In genomic region chrX:40104649-40105015, GRCh38 we compare ENCODE assay signal across 8 cellular contexts. TPM values are rescaled to one million over a fixed set of nuclear protein-coding genes. Genes with fewer than 3 reads are reported as not detected.
DNase-seq lines count a peak whose midpoint lies in the region; ATAC-seq, FAIRE-seq and TF ChIP-seq lines count a peak whose summit lies in the region.

No MANE protein-coding gene starts in this region.

- H3K27ac ChIP-seq in DND-41 (ENCODE audit: low read length) (no peak overlapping the region), endothelial cell of umbilical vein (ENCODE audit: insufficient read depth, low read depth, low read length) (peak overlapping the region; percentile 27)

- H3K36me3 Mint-ChIP-seq in nephron (ENCODE audit: low read depth) = no peaks in the 10 kb centered on the region

- H3K79me2 ChIP-seq in DND-41 (ENCODE audit: insufficient read depth, low read length) (peaks cover 61% of the 10 kb centered on the region), endothelial cell of umbilical vein (ENCODE audit: control insufficient read depth, insufficient read depth, low read length) (no peaks in the 10 kb centered on the region)

- TF ChIP-seq CTCF in DND-41 (IDR thresholded peaks at IDR 0.05; ENCODE audit: borderline replicate concordance, extremely low read depth, low read length, poor library complexity, severe bottlenecking) = no peak
- no peak for TF ChIP-seq CTCF in endothelial cell of umbilical vein (IDR thresholded peaks at IDR 0.05; ENCODE audit: extremely low read depth in 1 of 2, insufficient read depth in 1 of 2, low read depth in 1 of 2, low read length in 2 of 2)
- no peak for TF ChIP-seq CTCF in nephron (IDR thresholded peaks at IDR 0.05; ENCODE audit: unreplicated experiment in 3 of 3)

- H3K27me3 Mint-ChIP-seq in nephron (ENCODE audit: low read depth) = peaks cover 11% of the 10 kb centered on the region

- peaks cover 7% of the 10 kb centered on the region for H3K9me3 Mint-ChIP-seq in nephron

- peak overlapping the region; percentile 58 to 81 (median 74) for H3K4me3 Mint-ChIP-seq in nephron

- no peaks in the 10 kb centered on the region for H3K9me1 ChIP-seq in endothelial cell of umbilical vein (replicated peaks; ENCODE audit: control insufficient read depth, extremely low read depth, insufficient read depth, low read length)

- FAIRE-seq in endothelial cell of umbilical vein (lab: Jason Lieb, UNC) = peak; percentile 15

- H3K4me3 ChIP-seq in DND-41 (ENCODE audit: low read depth in 1 of 2, low read length in 2 of 2) = peak overlapping the region in 1 of 2 experiments; percentile 73; a peak in 3 of 4 replicates
- peak overlapping the region in 2 of 3 experiments; percentile 3 to 40 for H3K4me3 ChIP-seq in endothelial cell of umbilical vein (replicated peaks in 1 of 3; ENCODE audit: insufficient read depth in 1 of 3, low read depth in 1 of 3, low read length in 3 of 3)

- CTCF ChIA-PET in endothelial cell of umbilical vein (lab: Charles Lee) = interaction anchor here (1.5 kb wide), 1 partner anchor 163 kb away, joined by 4 read pairs; no protein-coding TSS in a partner anchor

- dilution Hi-C loops in endothelial cell of umbilical vein (cut with MboI; ENCODE audit: extremely low pct_ligation_motif_present, low sequenced_read_pairs) = no loop called here

- POLR2A ChIA-PET in endothelial cell of umbilical vein (lab: Charles Lee) = no interaction called here

- no peak for TF ChIP-seq POLR2A in endothelial cell of umbilical vein (IDR thresholded peaks at IDR 0.05; ENCODE audit: low read depth, low read length)

- H3K4me2 ChIP-seq in DND-41 (ENCODE audit: insufficient read depth, low read length) (peak overlapping the region; percentile 72), endothelial cell of umbilical vein (ENCODE audit: insufficient read depth, low read length) (peak overlapping the region; percentile 38)

- intact Hi-C loops in endothelial cell of umbilical vein (cut with micrococcal nuclease) = loop anchor here (5.0 kb wide), 4 partner anchors 143 to 347 kb away; no protein-coding TSS in a partner anchor

- H3K4me1 Mint-ChIP-seq in nephron = peaks cover 33% of the 10 kb centered on the region

- BruUV-seq in endothelial cell of umbilical vein (replicated peaks; lab: Mats Ljungman, UMichigan) = no TSS peak

- DNase-seq in DND-41 = no peak
- peak; percentile 57 for DNase-seq in RPMI8226
- DNase-seq in endothelial cell of umbilical vein (ENCODE audit: low read depth, low spot score) = peak; percentile 30
- no peak for DNase-seq in NCI-H524 treated with DMSO at 0.1 percent for 48 hours (lab: John Stamatoyannopoulos, UW)
- no peak for DNase-seq in DMS153 treated with DMSO at 0.1 percent for 48 hours (lab: John Stamatoyannopoulos, UW; ENCODE audit: unreplicated experiment)
- no peak for DNase-seq in GF-D8 (lab: John Stamatoyannopoulos, UW)

- H3K4me1 ChIP-seq in DND-41 (ENCODE audit: insufficient read depth, low read length) (peaks cover 38% of the 10 kb centered on the region), endothelial cell of umbilical vein (ENCODE audit: control insufficient read depth, extremely low read depth, insufficient read depth, low read length) (peaks cover 13% of the 10 kb centered on the region)

- no peak overlapping the region for H3K27ac Mint-ChIP-seq in nephron

- H3K27me3 ChIP-seq in DND-41 (ENCODE audit: insufficient read depth, low read length, poor library complexity) (no peaks in the 10 kb centered on the region), endothelial cell of umbilical vein (ENCODE audit: control insufficient read depth in 2 of 2, insufficient read depth in 2 of 2, low read length in 2 of 2) (no peaks in the 10 kb centered on the region)

- peak overlapping the region; percentile 76 for H3K9ac ChIP-seq in DND-41 (ENCODE audit: low read depth, low read length)
- peak overlapping the region; percentile 32 for H3K9ac ChIP-seq in endothelial cell of umbilical vein (replicated peaks; ENCODE audit: extremely low read depth, insufficient read depth, low read length)

- H3K9me3 ChIP-seq in DND-41 (ENCODE audit: insufficient read depth, low read length, severe bottlenecking) (no peaks in the 10 kb centered on the region), endothelial cell of umbilical vein (replicated peaks; ENCODE audit: control insufficient read depth, insufficient read depth, low read length) (no peaks in the 10 kb centered on the region)

- H2AFZ ChIP-seq in DND-41 (ENCODE audit: low read depth, low read length) (no peak overlapping the region), endothelial cell of umbilical vein (ENCODE audit: low read depth, low read length) (no peak overlapping the region)

- no peaks in the 10 kb centered on the region; the same call in 1 of the 2 replicates for H3K36me3 ChIP-seq in DND-41 (ENCODE audit: insufficient read depth, low read length)
- H3K36me3 ChIP-seq in endothelial cell of umbilical vein (ENCODE audit: control insufficient read depth in 2 of 2, extremely low read depth in 1 of 2, insufficient read depth in 2 of 2, low read length in 2 of 2) = no peaks in the 10 kb centered on the region

- ATAC-seq in DND-41 (ENCODE audit: insufficient read depth, low read depth) = no peak
- peak; percentile 34 for ATAC-seq in GM21529 (IDR thresholded peaks at IDR 0.05; ENCODE audit: unreplicated experiment)

- H4K20me1 ChIP-seq in DND-41 (ENCODE audit: insufficient read depth, low read length) (peaks cover 4% of the 10 kb centered on the region), endothelial cell of umbilical vein (replicated peaks; ENCODE audit: control insufficient read depth, extremely low read depth, insufficient read depth, low read length) (no peaks in the 10 kb centered on the region)

TF ChIP-seq in endothelial cell of umbilical vein, 7 proteins besides CTCF, POLR2A, EP300 and RAD21:
- TF ChIP-seq, protein P1, sequence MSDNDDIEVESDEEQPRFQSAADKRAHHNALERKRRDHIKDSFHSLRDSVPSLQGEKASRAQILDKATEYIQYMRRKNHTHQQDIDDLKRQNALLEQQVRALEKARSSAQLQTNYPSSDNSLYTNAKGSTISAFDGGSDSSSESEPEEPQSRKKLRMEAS (IDR thresholded peaks at IDR 0.05; ENCODE audit: insufficient read depth, insufficient read length) = no peak
- TF ChIP-seq FOS (IDR thresholded peaks at IDR 0.05; ENCODE audit: borderline replicate concordance, insufficient read depth, low read length) (no peak), EZH2 (IDR thresholded peaks at IDR 0.05; ENCODE audit: borderline replicate concordance, low read depth, low read length, severe bottlenecking) (no peak), POLR2AphosphoS5 (IDR thresholded peaks at IDR 0.05; ENCODE audit: insufficient read depth, low read depth, low read length) (no peak), GATA2 (IDR thresholded peaks at IDR 0.05; ENCODE audit: insufficient read depth, insufficient read length, low read depth, low read length) (no peak), MYC (IDR thresholded peaks at IDR 0.05; ENCODE audit: low read depth, low read length) (no peak), JUN (IDR thresholded peaks at IDR 0.05; ENCODE audit: borderline replicate concordance, insufficient read depth, insufficient read length, low read depth) (no peak)
TF ChIP-seq in endothelial cell of umbilical vein: peak in this region for 0.

RNA-seq across cellular contexts. Expression of gene BCOR, which starts 6.9 kb away (rescaled TPM):
- total RNA-seq in endothelial cell of umbilical vein = 23.9 and 24.2 TPM in 2 replicates
- polyA plus RNA-seq in endothelial cell of umbilical vein = 10.1 and 11.9 TPM in 2 replicates
- polyA plus RNA-seq in endothelial cell of umbilical vein (2011; cell fraction: cytosol; rRNA removed) = 11.0 and 11.3 TPM in 2 replicates
- 15.7 and 18.2 TPM in 2 replicates for polyA plus RNA-seq in endothelial cell of umbilical vein (2011; cell fraction: nucleus; rRNA removed)
- polyA plus RNA-seq in endothelial cell of umbilical vein (2012) = 19.4 and 20.9 TPM in 2 replicates
- polyA minus RNA-seq in endothelial cell of umbilical vein = 17.8 and 20.6 TPM in 2 replicates
- polyA minus RNA-seq in endothelial cell of umbilical vein (2011; cell fraction: cytosol; rRNA and poly(A)+ RNA removed) = 25.7 TPM
- 12.8 and 13.3 TPM in 2 replicates for polyA minus RNA-seq in endothelial cell of umbilical vein (2011; cell fraction: nucleus; rRNA and poly(A)+ RNA removed)

Comparison
In these comparisons a context has a peak if more than half of its experiments do, and no peak if none do; other contexts are left out.
1. DNase-seq: peak in RPMI8226 (single experiment) and endothelial cell of umbilical vein (single experiment); none in DND-41 (single experiment), NCI-H524 treated with DMSO at 0.1 percent for 48 hours (single experiment), DMS153 treated with DMSO at 0.1 percent for 48 hours (single experiment) and GF-D8 (single experiment).